In the genomic region with DNA sequence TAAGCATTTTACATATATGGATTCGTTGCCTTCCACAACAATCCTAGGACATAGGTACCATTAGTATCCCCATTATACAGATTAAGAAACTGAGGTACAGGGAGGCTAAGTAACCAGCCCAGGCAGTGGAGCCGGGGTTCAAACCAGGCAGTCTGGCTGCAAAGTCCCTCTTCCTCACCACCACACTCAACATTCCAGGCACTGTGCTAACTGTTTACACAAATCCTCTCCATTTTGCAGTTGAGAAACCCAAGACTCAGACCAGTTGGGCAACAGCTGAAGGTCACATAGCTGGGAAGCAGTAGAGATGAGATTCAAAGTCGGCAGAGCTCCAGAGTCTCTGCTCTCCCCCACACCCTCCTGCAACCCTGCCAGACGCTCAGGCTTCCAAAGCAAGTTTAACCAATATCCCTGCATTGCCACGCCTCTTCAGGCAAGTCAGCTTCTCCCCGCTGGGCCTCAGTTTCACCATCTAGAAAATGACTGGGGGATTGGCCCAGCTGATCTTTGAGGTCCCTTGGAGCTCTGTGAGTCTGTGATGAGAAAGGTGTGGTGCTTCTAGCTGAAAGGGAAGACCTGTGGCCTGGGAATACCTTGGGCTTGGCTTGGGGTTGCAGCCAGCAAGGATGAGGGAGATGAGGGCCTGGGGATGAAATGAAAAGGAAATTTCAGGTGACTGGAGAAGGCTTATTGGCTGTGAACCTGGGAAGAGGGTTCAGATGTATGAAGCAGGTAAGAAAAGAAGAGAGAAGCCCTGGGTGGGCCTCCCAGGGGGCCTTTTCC, we compare ENCODE assay signal across 9 cellular contexts. TPM values are rescaled to one million over a fixed set of nuclear protein-coding genes. Genes with fewer than 3 reads are reported as not detected.
A peak's percentile ranks its signal among the peaks of the same experiment; 100 is the strongest.
DNase-seq lines count a peak whose midpoint lies in the region; ATAC-seq and TF ChIP-seq lines count a peak whose summit lies in the region.
"Had no signal": no experiment of that assay in that cellular context is flagged by ENCODE, and none has a peak within 500 bp of the region (broad histone marks: within the 10 kb centered on the region; RNA-seq: fewer than 3 reads in every experiment).

No MANE protein-coding gene starts in this region.

- no peak overlapping the region for H2AFZ ChIP-seq in trophoblast cell (ENCODE audit: insufficient read depth, low read length, poor library complexity)

- H4K91ac ChIP-seq in trophoblast cell (ENCODE audit: low read depth, low read length) = peak overlapping the region; percentile 71

- H3K9ac ChIP-seq in trophoblast cell (ENCODE audit: low read length) = no peak overlapping the region

- no peak for TF ChIP-seq CTCF in esophagus muscularis mucosa (IDR thresholded peaks at IDR 0.05)

- H2BK5ac ChIP-seq in trophoblast cell (ENCODE audit: low read depth, low read length, poor library complexity) = peak overlapping the region; percentile 51

- peak in 1 of 5 donors; percentile 39 for DNase-seq in CD8-positive, alpha-beta memory T cell
- peak; percentile 43 to 52 for DNase-seq in SJSA1 (ENCODE audit: low read depth in 1 of 2, low spot score in 2 of 2)
- peak; percentile 95 for DNase-seq in esophagus muscularis mucosa (ENCODE audit: extremely low spot score)
- peak in 1 of 2 donors; percentile 36 for DNase-seq in trophoblast cell
- no peak for DNase-seq in MV-4-11 (lab: John Stamatoyannopoulos, UW)
- no peak for DNase-seq in SW480 (ENCODE audit: low spot score)
- no peak for DNase-seq in iPS-NIHi11 (ENCODE audit: low spot score)

- no peak overlapping the region for H3K27ac ChIP-seq in CD8-positive, alpha-beta memory T cell (ENCODE audit: low read depth, low read length)
- H3K27ac ChIP-seq in SJSA1 (peak overlapping the region; percentile 50), esophagus muscularis mucosa (replicated peaks in 1 of 4) (peak overlapping the region; percentile 71 to 83 (median 81)), trophoblast cell (ENCODE audit: low read depth, low read length) (peak overlapping the region; percentile 78)

- H3K9me3 ChIP-seq in CD8-positive, alpha-beta memory T cell (ENCODE audit: low read length) = no peaks in the 10 kb centered on the region
- H3K9me3 ChIP-seq in SJSA1 (replicated peaks) = no peaks in the 10 kb centered on the region
- no peaks in the 10 kb centered on the region for H3K9me3 ChIP-seq in esophagus muscularis mucosa
- H3K9me3 ChIP-seq in trophoblast cell (ENCODE audit: insufficient read depth, low read depth, low read length) = peaks cover 6% of the 10 kb centered on the region

- peaks cover 86 to 100% (median 100%) of the 10 kb centered on the region in 3 donors for H3K4me1 Mint-ChIP-seq in CD8-positive, alpha-beta memory T cell

- 71% methylated on average over 6 of the region's 6 CpGs for WGBS in esophagus muscularis mucosa
- WGBS in trophoblast cell (ENCODE audit: extremely low coverage, insufficient coverage, insufficient read length) = no CpG with 5 or more reads among the region's 6 CpGs

- peaks cover 19% of the 10 kb centered on the region for H3K36me3 ChIP-seq in CD8-positive, alpha-beta memory T cell (ENCODE audit: insufficient read depth, low read length)
- H3K36me3 ChIP-seq in SJSA1 (no peaks in the 10 kb centered on the region), esophagus muscularis mucosa (no peaks in the 10 kb centered on the region), trophoblast cell (ENCODE audit: control insufficient read depth in 1 of 2, insufficient read depth in 2 of 2, low read length in 2 of 2) (peaks cover 0 to 3% of the 10 kb centered on the region in 2 experiments)

- peak overlapping the region in 3 of 7 donors; percentile 14 to 39 (median 19) for H3K4me3 Mint-ChIP-seq in CD8-positive, alpha-beta memory T cell

- peak overlapping the region; percentile 70 for H2BK12ac ChIP-seq in trophoblast cell (ENCODE audit: low read length)

- no peaks in the 10 kb centered on the region for H3K9me3 Mint-ChIP-seq in CD8-positive, alpha-beta memory T cell

- POLR2A ChIA-PET in CD8-positive, alpha-beta memory T cell (lab: Charles Lee) = interaction anchor here (1.2 to 1.8 kb wide), 3 partner anchors 9 to 18 kb away, joined by 4 to 5 read pairs (median 4); no protein-coding TSS in a partner anchor

- CTCF ChIA-PET in CD8-positive, alpha-beta memory T cell (lab: Charles Lee) = interaction anchor here (0.8 to 17.6 kb wide), 4 partner anchors 9 to 69 kb away, joined by 3 to 475 read pairs (median 6); no protein-coding TSS in a partner anchor

- H3K27ac Mint-ChIP-seq in CD8-positive, alpha-beta memory T cell = peak overlapping the region in 7 of 8 donors; percentile 7 to 95 (median 57)

- intact Hi-C loops in esophagus muscularis mucosa (cut with DNase I) = no loop called here

- no peak overlapping the region for H3K4me2 ChIP-seq in trophoblast cell (ENCODE audit: low read length)

- H4K8ac ChIP-seq in trophoblast cell (ENCODE audit: low read depth, low read length) = peak overlapping the region; percentile 47

- no peak for TF ChIP-seq EP300 in esophagus muscularis mucosa (IDR thresholded peaks at IDR 0.05)

- peak overlapping the region; percentile 40 for H3K14ac ChIP-seq in trophoblast cell (ENCODE audit: low read length)

- H3K4ac ChIP-seq in trophoblast cell (ENCODE audit: low read depth, low read length) = peak overlapping the region; percentile 12

- no peak for TF ChIP-seq POLR2A in esophagus muscularis mucosa (IDR thresholded peaks at IDR 0.05; ENCODE audit: low read depth)

- no peak overlapping the region for H3K4me3 ChIP-seq in CD8-positive, alpha-beta memory T cell (ENCODE audit: low read length)
- H3K4me3 ChIP-seq in SJSA1 = no peak overlapping the region
- no peak overlapping the region for H3K4me3 ChIP-seq in esophagus muscularis mucosa
- no peak overlapping the region for H3K4me3 ChIP-seq in trophoblast cell (ENCODE audit: low read depth, low read length)

- H3K4me1 ChIP-seq in CD8-positive, alpha-beta memory T cell (ENCODE audit: insufficient read depth, low read length) = peaks cover 98% of the 10 kb centered on the region
- H3K4me1 ChIP-seq in SJSA1 (replicated peaks) (peaks cover 68% of the 10 kb centered on the region), esophagus muscularis mucosa (peaks cover 79 to 91% (median 87%) of the 10 kb centered on the region in 4 donors), trophoblast cell (ENCODE audit: control insufficient read depth in 1 of 2, insufficient read depth in 2 of 2, low read length in 2 of 2) (peaks cover 58 to 67% of the 10 kb centered on the region in 2 experiments)

- H2AK5ac ChIP-seq in trophoblast cell (ENCODE audit: low read length) = no peak overlapping the region

- no peak overlapping the region for H4K12ac ChIP-seq in trophoblast cell (ENCODE audit: low read depth, low read length)

- H3K79me2 ChIP-seq in trophoblast cell (ENCODE audit: control insufficient read depth, insufficient read depth, low read length, poor library complexity) = peaks cover 2% of the 10 kb centered on the region

- peaks cover 0 to 47% (median 12%) of the 10 kb centered on the region in 3 donors for H3K36me3 Mint-ChIP-seq in CD8-positive, alpha-beta memory T cell

- ATAC-seq in GM19324 (IDR thresholded peaks at IDR 0.05; ENCODE audit: low FRiP score, unreplicated experiment) = no peak

- no peaks in the 10 kb centered on the region for H3K27me3 Mint-ChIP-seq in CD8-positive, alpha-beta memory T cell

- H3K79me1 ChIP-seq in trophoblast cell (ENCODE audit: low read length) = peaks cover 59% of the 10 kb centered on the region

- peak overlapping the region; percentile 81 for H2BK120ac ChIP-seq in trophoblast cell (ENCODE audit: insufficient read depth, low read length, poor library complexity)

- peak overlapping the region; percentile 36 for H3K18ac ChIP-seq in trophoblast cell (ENCODE audit: low read length)

- H3K27me3 ChIP-seq in CD8-positive, alpha-beta memory T cell (ENCODE audit: insufficient read depth, low read length, poor library complexity, severe bottlenecking) = no peaks in the 10 kb centered on the region
- no peaks in the 10 kb centered on the region for H3K27me3 ChIP-seq in SJSA1 (replicated peaks)
- no peaks in the 10 kb centered on the region for H3K27me3 ChIP-seq in esophagus muscularis mucosa
- H3K27me3 ChIP-seq in trophoblast cell (ENCODE audit: insufficient read depth, low read length) = no peaks in the 10 kb centered on the region

- no peak overlapping the region for H3K23ac ChIP-seq in trophoblast cell (ENCODE audit: low read length)

RNA-seq across cellular contexts. Expression of gene CCR7, which starts 14.0 kb away (rescaled TPM):
- 100 to 1,000 TPM; 152 to 154 TPM for total RNA-seq in CD8-positive, alpha-beta memory T cell
- polyA plus RNA-seq in CD8-positive, alpha-beta memory T cell = 286 TPM
- not detected in 2 replicates for total RNA-seq in SJSA1 (2014; rRNA removed; shearing (Covaris generic))
- total RNA-seq in esophagus muscularis mucosa = under 1 TPM in 1 of 4 donors, not detected in 3; 0.33 TPM
- 217 and 236 TPM in 2 replicates for polyA plus RNA-seq in trophoblast cell (2013)

RNA-seq across cellular contexts. Expression of gene TNS4, which starts 49.9 kb away (rescaled TPM):
- total RNA-seq in CD8-positive, alpha-beta memory T cell = 1 to 10 TPM; 3.1 TPM
- 0.41 TPM for polyA plus RNA-seq in CD8-positive, alpha-beta memory T cell
- not detected in 2 replicates for total RNA-seq in SJSA1 (2014; rRNA removed; shearing (Covaris generic))
- total RNA-seq in esophagus muscularis mucosa = not detected
- polyA plus RNA-seq in trophoblast cell (2013) = 0.79 and 1.1 TPM in 2 replicates
- total RNA-seq: dermis microvascular lymphatic vessel endothelial cell had no signal

Comparison
In these comparisons a context has a peak if more than half of its experiments do, and no peak if none do; other contexts are left out.
1. DNase-seq: peak in SJSA1 (2 of 2) and esophagus muscularis mucosa (single experiment); none in MV-4-11 (single experiment), SW480 (single experiment) and iPS-NIHi11 (single experiment).
2. RNA of gene CCR7, which starts 14.0 kb away (total RNA-seq): 152 to 154 TPM in CD8-positive, alpha-beta memory T cell; 0.33 TPM in esophagus muscularis mucosa and not detected in SJSA1; every median in the first group is over 100 times any median in the second.